Comparison of ENCODE assay signal across 1 cellular context in the genomic region with DNA sequence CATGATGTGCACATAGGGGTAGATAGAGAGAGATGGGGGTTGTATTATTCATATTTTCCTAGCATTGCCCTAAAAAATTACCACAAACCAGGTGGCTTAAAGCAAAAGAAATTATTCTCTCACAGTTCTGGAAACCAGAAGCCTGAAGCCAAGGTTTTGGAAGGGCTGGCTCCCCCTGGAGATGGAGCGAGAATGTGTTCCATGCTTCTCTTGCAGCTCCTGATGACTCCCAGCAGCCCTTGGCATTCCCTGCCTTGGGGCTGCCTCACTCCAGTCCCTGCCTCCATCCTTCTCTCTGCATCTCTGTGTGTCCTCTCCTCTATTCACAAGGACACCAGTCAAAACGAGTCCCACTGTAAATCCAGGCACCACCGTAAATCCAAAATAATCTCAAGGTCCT.
TF ChIP-seq lines count a peak whose summit lies in the region.

No MANE protein-coding gene starts in this region.

TF ChIP-seq in GM23338, 12 proteins besides CTCF, POLR2A, EP300 and RAD21 (continued from another document):
- TF ChIP-seq, protein P1, sequence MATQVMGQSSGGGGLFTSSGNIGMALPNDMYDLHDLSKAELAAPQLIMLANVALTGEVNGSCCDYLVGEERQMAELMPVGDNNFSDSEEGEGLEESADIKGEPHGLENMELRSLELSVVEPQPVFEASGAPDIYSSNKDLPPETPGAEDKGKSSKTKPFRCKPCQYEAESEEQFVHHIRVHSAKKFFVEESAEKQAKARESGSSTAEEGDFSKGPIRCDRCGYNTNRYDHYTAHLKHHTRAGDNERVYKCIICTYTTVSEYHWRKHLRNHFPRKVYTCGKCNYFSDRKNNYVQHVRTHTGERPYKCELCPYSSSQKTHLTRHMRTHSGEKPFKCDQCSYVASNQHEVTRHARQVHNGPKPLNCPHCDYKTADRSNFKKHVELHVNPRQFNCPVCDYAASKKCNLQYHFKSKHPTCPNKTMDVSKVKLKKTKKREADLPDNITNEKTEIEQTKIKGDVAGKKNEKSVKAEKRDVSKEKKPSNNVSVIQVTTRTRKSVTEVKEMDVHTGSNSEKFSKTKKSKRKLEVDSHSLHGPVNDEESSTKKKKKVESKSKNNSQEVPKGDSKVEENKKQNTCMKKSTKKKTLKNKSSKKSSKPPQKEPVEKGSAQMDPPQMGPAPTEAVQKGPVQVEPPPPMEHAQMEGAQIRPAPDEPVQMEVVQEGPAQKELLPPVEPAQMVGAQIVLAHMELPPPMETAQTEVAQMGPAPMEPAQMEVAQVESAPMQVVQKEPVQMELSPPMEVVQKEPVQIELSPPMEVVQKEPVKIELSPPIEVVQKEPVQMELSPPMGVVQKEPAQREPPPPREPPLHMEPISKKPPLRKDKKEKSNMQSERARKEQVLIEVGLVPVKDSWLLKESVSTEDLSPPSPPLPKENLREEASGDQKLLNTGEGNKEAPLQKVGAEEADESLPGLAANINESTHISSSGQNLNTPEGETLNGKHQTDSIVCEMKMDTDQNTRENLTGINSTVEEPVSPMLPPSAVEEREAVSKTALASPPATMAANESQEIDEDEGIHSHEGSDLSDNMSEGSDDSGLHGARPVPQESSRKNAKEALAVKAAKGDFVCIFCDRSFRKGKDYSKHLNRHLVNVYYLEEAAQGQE (IDR thresholded peaks at IDR 0.05; ENCODE audit: unreplicated experiment): no peak
- TF ChIP-seq CREB1 (CRISPR knock-in tag; IDR thresholded peaks at IDR 0.05; ENCODE audit: low read depth) (no peak), NANOG (IDR thresholded peaks at IDR 0.05; ENCODE audit: borderline replicate concordance) (no peak), POLR2AphosphoS5 (IDR thresholded peaks at IDR 0.05; ENCODE audit: low read depth) (no peak), ZNF331 (CRISPR knock-in tag; IDR thresholded peaks at IDR 0.05; ENCODE audit: low read depth) (no peak)
- TF ChIP-seq, protein P2, sequence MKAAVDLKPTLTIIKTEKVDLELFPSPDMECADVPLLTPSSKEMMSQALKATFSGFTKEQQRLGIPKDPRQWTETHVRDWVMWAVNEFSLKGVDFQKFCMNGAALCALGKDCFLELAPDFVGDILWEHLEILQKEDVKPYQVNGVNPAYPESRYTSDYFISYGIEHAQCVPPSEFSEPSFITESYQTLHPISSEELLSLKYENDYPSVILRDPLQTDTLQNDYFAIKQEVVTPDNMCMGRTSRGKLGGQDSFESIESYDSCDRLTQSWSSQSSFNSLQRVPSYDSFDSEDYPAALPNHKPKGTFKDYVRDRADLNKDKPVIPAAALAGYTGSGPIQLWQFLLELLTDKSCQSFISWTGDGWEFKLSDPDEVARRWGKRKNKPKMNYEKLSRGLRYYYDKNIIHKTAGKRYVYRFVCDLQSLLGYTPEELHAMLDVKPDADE (IDR thresholded peaks at IDR 0.05): no peak
